In the genomic region with DNA sequence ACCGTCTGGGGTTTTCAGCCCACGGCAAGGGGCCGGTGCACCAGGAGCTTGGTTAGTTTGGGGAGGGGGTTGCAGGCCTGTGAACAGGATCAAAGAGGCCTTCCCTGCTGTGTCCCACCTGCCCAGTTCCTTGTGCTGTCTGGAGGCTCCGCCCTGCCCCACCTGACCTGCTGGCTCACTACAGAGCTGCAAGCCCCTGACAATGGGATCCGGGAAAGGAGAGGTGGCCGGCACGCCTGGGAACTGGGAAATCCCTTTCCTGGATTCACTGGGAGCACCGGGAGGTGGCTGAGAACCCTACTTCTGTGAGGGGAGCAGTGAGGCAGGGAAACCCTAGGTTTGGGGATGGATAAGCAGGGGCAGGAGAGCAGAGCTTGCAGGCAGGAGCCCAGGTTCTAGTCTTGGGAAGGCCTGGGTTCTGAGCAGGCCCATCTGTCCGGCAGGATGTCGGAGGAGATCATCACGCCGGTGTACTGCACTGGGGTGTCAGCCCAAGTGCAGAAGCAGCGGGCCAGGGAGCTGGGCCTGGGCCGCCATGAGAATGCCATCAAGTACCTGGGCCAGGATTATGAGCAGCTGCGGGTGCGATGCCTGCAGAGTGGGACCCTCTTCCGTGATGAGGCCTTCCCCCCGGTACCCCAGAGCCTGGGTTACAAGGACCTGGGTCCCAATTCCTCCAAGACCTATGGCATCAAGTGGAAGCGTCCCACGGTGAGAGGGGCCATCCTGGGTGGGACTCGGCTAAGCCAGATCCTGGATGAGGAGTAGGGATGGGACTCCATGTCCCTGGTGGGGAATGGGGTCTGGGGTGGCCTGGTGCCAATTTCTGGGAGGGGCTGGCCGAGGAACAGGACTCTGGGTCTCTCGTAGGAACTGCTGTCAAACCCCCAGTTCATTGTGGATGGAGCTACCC, we compare ENCODE assay signal across 8 cellular contexts.
DNase-seq lines count a peak whose midpoint lies in the region; ATAC-seq lines count a peak whose summit lies in the region.

No MANE protein-coding gene starts in this region.

- no peak for ATAC-seq in HG03095 (IDR thresholded peaks at IDR 0.05; ENCODE audit: unreplicated experiment)
- ATAC-seq in GM21367 (IDR thresholded peaks at IDR 0.05; ENCODE audit: unreplicated experiment), result no peak

- H3K4me1 ChIP-seq in subcutaneous abdominal adipose tissue (ENCODE audit: control insufficient read depth in 5 of 5, insufficient read depth in 5 of 5, low read length in 5 of 5), result peaks cover 0 to 28% (median 27%) of the 10 kb centered on the region in 5 donors

- H3K36me3 ChIP-seq in subcutaneous abdominal adipose tissue (ENCODE audit: control insufficient read depth in 5 of 5, insufficient read depth in 5 of 5, low read length in 5 of 5), result peaks cover 0 to 37% (median 24%) of the 10 kb centered on the region in 5 donors

- peak overlapping the region; percentile 69 for H3K27ac ChIP-seq in subcutaneous abdominal adipose tissue (ENCODE audit: low read depth, low read length)

- peak overlapping the region; percentile 87 to 93 (median 89) for H3K9ac ChIP-seq in subcutaneous abdominal adipose tissue (ENCODE audit: low read length in 5 of 5)

- in situ Hi-C loops in T47D (cut with HindIII; ENCODE audit: low pct_unique_long_range_greater_than_20kb, low sequenced_read_pairs), result no loop called here

- no peaks in the 10 kb centered on the region for H3K27me3 ChIP-seq in subcutaneous abdominal adipose tissue (ENCODE audit: control insufficient read depth in 5 of 5, insufficient read depth in 4 of 5, low read length in 5 of 5)

- no peaks in the 10 kb centered on the region for H3K9me3 ChIP-seq in subcutaneous abdominal adipose tissue (ENCODE audit: control insufficient read depth in 5 of 5, low read length in 5 of 5)

- DNase-seq in NOMO-1 treated with DMSO at 0.1 percent for 48 hours (lab: John Stamatoyannopoulos, UW; ENCODE audit: unreplicated experiment) (peak; percentile 10), NOMO-1 (lab: John Stamatoyannopoulos, UW; ENCODE audit: unreplicated experiment in 2 of 2) (no peak), NCI-H510A (lab: John Stamatoyannopoulos, UW) (peak; percentile 50), T47D (ENCODE audit: low read depth in 1 of 2, low spot score in 1 of 2) (peak; percentile 28 to 39), kidney glomerular epithelial cell (lab: John Stamatoyannopoulos, UW) (peak; percentile 25)

- H3K4me3 ChIP-seq in subcutaneous abdominal adipose tissue (ENCODE audit: low read depth in 1 of 5, low read length in 5 of 5), result peak overlapping the region; percentile 58 to 93 (median 83)

Comparison
In these comparisons a context has a peak if more than half of its experiments do, and no peak if none do; other contexts are left out.
1. DNase-seq: peak in NOMO-1 treated with DMSO at 0.1 percent for 48 hours (single experiment), NCI-H510A (single experiment), T47D (2 of 2) and kidney glomerular epithelial cell (single experiment); none in NOMO-1 (0 of 2).